9 cellular contexts compared by ENCODE assay signal in the genomic region with DNA sequence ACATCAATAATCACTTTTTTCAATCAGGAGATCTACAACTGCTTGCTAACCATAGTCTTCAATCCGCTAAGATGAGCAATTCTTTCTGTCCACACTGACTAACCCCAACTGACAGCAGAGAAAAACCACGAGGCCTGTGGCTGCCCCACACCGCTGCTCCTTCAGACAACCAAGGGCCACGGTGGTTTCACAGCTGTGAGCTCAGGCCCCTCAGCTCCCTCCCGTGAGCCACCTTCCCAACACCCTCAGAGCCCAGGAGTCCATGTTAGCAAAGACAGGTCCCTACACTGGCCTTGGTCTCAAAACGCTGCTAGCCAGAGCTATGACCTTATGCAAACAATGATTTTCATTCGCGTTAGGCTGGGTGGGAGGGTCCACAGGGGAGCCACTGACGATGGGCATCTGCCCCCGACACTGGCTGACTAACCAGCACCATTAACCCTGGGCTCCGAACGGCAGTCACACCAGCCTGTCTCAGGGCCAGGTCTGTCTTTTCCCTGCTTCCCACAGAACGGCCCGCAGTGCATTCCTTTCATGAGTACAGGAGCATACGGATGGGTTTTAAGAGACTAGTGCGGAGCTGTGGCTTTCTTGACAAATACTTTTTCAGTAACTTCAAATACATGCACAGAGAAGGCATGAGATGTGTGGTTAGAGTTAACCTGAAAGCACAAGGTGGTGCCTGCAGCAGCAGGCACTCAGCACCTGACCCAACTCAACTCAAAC.
DNase-seq lines count a peak whose midpoint lies in the region; ATAC-seq and TF ChIP-seq lines count a peak whose summit lies in the region.
"Had no signal": no experiment of that assay in that cellular context is flagged by ENCODE, and none has a peak within 500 bp of the region (broad histone marks: within the 10 kb centered on the region; RNA-seq: fewer than 3 reads in every experiment).

No MANE protein-coding gene starts in this region.

- H3K27ac ChIP-seq in mesodermal cell (ENCODE audit: low read depth, low read length, severe bottlenecking) (peak overlapping the region; percentile 17), upper lobe of right lung (no peak overlapping the region)

- H3K27ac Mint-ChIP-seq in activated naive CD8-positive, alpha-beta T cell, result peak overlapping the region; percentile 82

- intact Hi-C loops in upper lobe of right lung (cut with DNase I), result no loop called here

- peaks cover 2% of the 10 kb centered on the region for H3K36me3 Mint-ChIP-seq in activated naive CD8-positive, alpha-beta T cell

- H3K9me3 ChIP-seq in mesodermal cell (ENCODE audit: control insufficient read depth, low read length) (no peaks in the 10 kb centered on the region), upper lobe of right lung (no peaks in the 10 kb centered on the region)

- H3K27me3 ChIP-seq in GM06990 (replicated peaks; ENCODE audit: control insufficient read depth, insufficient read depth, low read length), result no peaks in the 10 kb centered on the region
- H3K27me3 ChIP-seq in upper lobe of right lung, result no peaks in the 10 kb centered on the region

- H3K4me3 Mint-ChIP-seq in activated naive CD8-positive, alpha-beta T cell, result peak overlapping the region; percentile 64
- H3K4me3 Mint-ChIP-seq: neural crest cell had no signal

- DNase-seq in GM06990 (ENCODE audit: extremely low read depth, insufficient read length), result peak; percentile 65
- DNase-seq in NCI-H226, result peak; percentile 12
- no peak for DNase-seq in upper lobe of right lung
- no peak for DNase-seq in RPMI8226
- no peak for DNase-seq in amniotic stem cell (lab: John Stamatoyannopoulos, UW)

- H3K4me1 ChIP-seq in mesodermal cell (ENCODE audit: control insufficient read depth, insufficient read depth, low read length, poor library complexity, severe bottlenecking), result peaks cover 14% of the 10 kb centered on the region
- peaks cover 31% of the 10 kb centered on the region for H3K4me1 ChIP-seq in upper lobe of right lung

- H3K4me3 ChIP-seq in GM06990 (replicated peaks; ENCODE audit: low read depth, low read length) (peak overlapping the region; percentile 51), mesodermal cell (ENCODE audit: extremely low read depth, insufficient read depth, low read length, poor library complexity, severe bottlenecking) (no peak overlapping the region), upper lobe of right lung (no peak overlapping the region)

- H3K9me3 Mint-ChIP-seq in activated naive CD8-positive, alpha-beta T cell (ENCODE audit: low read depth), result no peaks in the 10 kb centered on the region
- H3K9me3 Mint-ChIP-seq: neural crest cell had no signal

- ATAC-seq in GM21825 (IDR thresholded peaks at IDR 0.05; ENCODE audit: unreplicated experiment), result peak; percentile 73
- ATAC-seq in upper lobe of right lung, result peak; percentile 63

- 87 to 88% methylated on average over 13 to 14 of the region's 16 CpGs for WGBS in mesodermal cell (ENCODE audit: insufficient coverage in 2 of 2), 2 experiments

- no peaks in the 10 kb centered on the region for H3K27me3 Mint-ChIP-seq in activated naive CD8-positive, alpha-beta T cell

- H3K4me1 Mint-ChIP-seq in activated naive CD8-positive, alpha-beta T cell (ENCODE audit: low read depth), result peaks cover 82% of the 10 kb centered on the region

- TF ChIP-seq CTCF in GM06990 (IDR thresholded peaks at IDR 0.05; ENCODE audit: insufficient read depth, low read length, poor library complexity, severe bottlenecking) (no peak), upper lobe of right lung (IDR thresholded peaks at IDR 0.05) (no peak)

- H3K36me3 ChIP-seq in GM06990 (ENCODE audit: control insufficient read depth, insufficient read depth, low read length) (peaks cover 3% of the 10 kb centered on the region; the same call in 1 of the 2 replicates), mesodermal cell (ENCODE audit: control insufficient read depth, insufficient read depth, low read length) (peaks cover 61% of the 10 kb centered on the region), upper lobe of right lung (no peaks in the 10 kb centered on the region)

Comparison
In these comparisons a context has a peak if more than half of its experiments do, and no peak if none do; other contexts are left out.
1. DNase-seq: peak in GM06990 (single experiment) and NCI-H226 (single experiment); none in upper lobe of right lung (single experiment), RPMI8226 (single experiment) and amniotic stem cell (single experiment).